In the genomic region with DNA sequence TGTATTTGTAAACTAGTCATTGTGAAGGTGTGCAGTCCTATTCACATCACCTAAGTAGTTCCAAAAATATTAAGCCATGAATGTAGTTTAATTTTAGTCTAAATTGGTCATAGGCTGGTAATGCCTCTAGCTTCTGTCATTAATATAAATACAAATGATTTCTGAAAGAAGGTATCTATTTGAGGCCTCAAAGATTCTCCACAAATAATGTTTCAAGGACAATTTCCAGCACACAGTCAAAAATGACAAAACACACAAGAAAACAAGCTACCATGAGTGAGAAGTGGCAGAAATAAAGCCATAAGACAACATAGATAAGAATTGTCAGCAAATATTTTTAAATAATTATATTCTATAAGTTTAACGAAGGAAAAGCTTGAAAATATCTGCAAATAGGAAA, we compare ENCODE assay signal across 3 cellular contexts.
"Had no signal": no experiment of that assay in that cellular context is flagged by ENCODE, and none has a peak within 500 bp of the region (broad histone marks: within the 10 kb centered on the region; RNA-seq: fewer than 3 reads in every experiment).

No MANE protein-coding gene starts in this region.

- DNase-seq: GDM1, GF-D8 had no signal

- H3K4me3 ChIP-seq: GM12878 had no signal
